Comparison of ENCODE assay signal across 8 cellular contexts in the genomic region with DNA sequence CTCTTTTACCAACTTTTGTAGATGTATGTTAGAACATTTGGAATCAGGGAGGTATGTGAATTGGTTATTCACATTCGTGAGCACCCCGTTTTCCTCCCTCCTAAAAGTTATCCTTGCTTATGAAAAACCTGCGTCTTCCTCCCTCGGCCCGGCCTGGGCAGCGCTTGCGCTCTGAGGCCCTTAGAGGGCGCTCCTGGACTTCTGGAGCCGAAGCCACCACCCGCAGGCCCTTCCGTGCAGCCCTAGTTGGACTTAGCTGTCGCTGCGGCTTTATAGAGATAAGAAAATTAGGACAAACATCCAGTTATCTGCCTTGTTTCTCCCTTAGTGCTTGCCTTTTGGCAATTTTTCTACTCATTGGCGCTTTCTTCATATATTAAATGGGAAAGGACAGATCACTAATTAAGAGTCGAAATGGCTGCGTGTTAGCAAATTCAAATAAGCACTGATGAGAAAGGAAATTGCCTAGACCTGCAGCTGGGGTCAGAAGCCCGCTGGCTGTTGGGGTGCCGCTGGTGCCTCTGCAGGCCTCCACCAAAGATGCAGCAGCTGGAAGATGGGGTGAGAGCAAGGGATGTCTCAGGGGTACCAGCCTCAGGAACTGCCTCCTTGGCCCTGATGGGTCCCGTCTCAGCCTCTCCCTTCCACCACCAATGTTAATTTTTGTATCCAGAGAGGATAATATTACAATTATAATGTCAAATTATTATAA. TPM values are rescaled to one million over a fixed set of nuclear protein-coding genes. Genes with fewer than 3 reads are reported as not detected.
DNase-seq lines count a peak whose midpoint lies in the region; ATAC-seq and TF ChIP-seq lines count a peak whose summit lies in the region.

No MANE protein-coding gene starts in this region.

- no peak overlapping the region for H3K4ac ChIP-seq in mesendoderm (ENCODE audit: low read depth, low read length)

- DNase-seq in AG09309 (ENCODE audit: low read depth) = no peak
- DNase-seq in NCI-H82 (lab: John Stamatoyannopoulos, UW) = peak; percentile 80
- DNase-seq in activated CD8-positive, alpha-beta memory T cell treated with anti-CD3 and anti-CD28 coated beads for 1 hour (ENCODE audit: extremely low read depth in 1 of 2, low read depth in 1 of 2) = peak; percentile 7 to 45
- peak; percentile 29 for DNase-seq in effector CD8-positive, alpha-beta T cell (lab: John Stamatoyannopoulos, UW)
- DNase-seq in mesendoderm = peak; percentile 76
- peak; percentile 54 for DNase-seq in stimulated activated CD8-positive, alpha-beta memory T cell treated with anti-CD3 and anti-CD28 coated beads, Interleukin-4, amount 100 ng/mL, for 24 hours (ENCODE audit: low read depth)

- no peak overlapping the region for H3K4me2 ChIP-seq in mesendoderm (ENCODE audit: low read length)

- no peak overlapping the region for H4K8ac ChIP-seq in mesendoderm (ENCODE audit: low read depth, low read length)

- H3K79me1 ChIP-seq in mesendoderm (ENCODE audit: low read length) = no peaks in the 10 kb centered on the region

- H3K9ac ChIP-seq in mesendoderm (ENCODE audit: low read length) = no peak overlapping the region

- H4K5ac ChIP-seq in mesendoderm (ENCODE audit: low read length) = no peak overlapping the region

- H3K36me3 ChIP-seq in mesendoderm (ENCODE audit: control insufficient read depth, insufficient read depth, low read length) = no peaks in the 10 kb centered on the region

- H2BK120ac ChIP-seq in mesendoderm (ENCODE audit: low read depth, low read length) = no peak overlapping the region

- no peak overlapping the region for H2BK5ac ChIP-seq in mesendoderm (ENCODE audit: low read length)

- peak; percentile 99 for TF ChIP-seq CTCF in AG09309 (IDR thresholded peaks at IDR 0.05; ENCODE audit: control insufficient read depth, insufficient read depth, low read depth, low read length, missing control alignments)

- no peak overlapping the region for H3K23ac ChIP-seq in mesendoderm (ENCODE audit: low read length)

- H2AK5ac ChIP-seq in mesendoderm (ENCODE audit: low read length) = no peak overlapping the region

- H3K79me2 ChIP-seq in mesendoderm (ENCODE audit: control insufficient read depth, insufficient read depth, low read length) = no peaks in the 10 kb centered on the region

- H3K4me1 ChIP-seq in mesendoderm (ENCODE audit: control insufficient read depth, low read depth, low read length) = no peaks in the 10 kb centered on the region

- H2BK15ac ChIP-seq in mesendoderm (replicated peaks; ENCODE audit: low read depth) = no peak overlapping the region

- peak; percentile 86 for ATAC-seq in GM18868 (IDR thresholded peaks at IDR 0.05; ENCODE audit: unreplicated experiment)
- peak; percentile 77 for ATAC-seq in HG03439 (IDR thresholded peaks at IDR 0.05; ENCODE audit: unreplicated experiment)

- H3K56ac ChIP-seq in mesendoderm (ENCODE audit: low read length) = no peak overlapping the region

- H3K27ac ChIP-seq in mesendoderm (ENCODE audit: low read depth, low read length) = no peak overlapping the region

- H3K4me3 ChIP-seq in AG09309 (ENCODE audit: control insufficient read depth, low read depth, low read length) (no peak overlapping the region), mesendoderm (ENCODE audit: low read length) (no peak overlapping the region)

- no CpG with 5 or more reads among the region's 19 CpGs for WGBS in mesendoderm (ENCODE audit: extremely low coverage, insufficient coverage, low lambda C conversion rate)

- H3K27me3 ChIP-seq in mesendoderm (ENCODE audit: insufficient read depth, low read length, poor library complexity) = peaks cover 13% of the 10 kb centered on the region

- no peak overlapping the region for H3K18ac ChIP-seq in mesendoderm (ENCODE audit: low read length)

RNA-seq across cellular contexts. Expression of a gene that starts 5.2 kb away (rescaled TPM):
- 0.21 TPM for polyA plus RNA-seq in mesendoderm (2013, experiment 1 of 2)
- polyA plus RNA-seq in mesendoderm (2013, experiment 2 of 2) = 0.20 TPM
